Comparison of ENCODE assay signal across 20 cellular contexts in the genomic region with DNA sequence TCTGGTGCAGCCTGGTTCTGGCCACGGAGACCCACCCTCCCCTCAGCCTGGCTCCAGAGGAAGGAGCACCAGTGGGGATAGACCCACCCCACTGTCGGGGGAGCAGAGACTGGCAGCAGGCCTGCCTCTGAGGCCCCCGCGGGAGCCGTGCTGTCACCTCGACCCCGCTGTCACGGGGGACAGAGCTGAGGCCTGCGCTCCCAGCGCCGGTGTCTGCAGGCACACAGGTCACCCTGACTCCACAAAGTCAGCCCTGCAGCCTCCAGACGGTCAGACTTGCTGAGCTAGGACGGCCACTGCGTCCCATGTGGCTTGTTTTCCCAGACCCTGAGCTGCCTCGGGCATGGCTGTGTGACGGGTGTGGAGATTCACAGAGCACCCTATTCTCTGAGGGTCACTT. TPM values are rescaled to one million over a fixed set of nuclear protein-coding genes. Genes with fewer than 3 reads are reported as not detected.
"Had no signal": no experiment of that assay in that cellular context is flagged by ENCODE, and none has a peak within 500 bp of the region (broad histone marks: within the 10 kb centered on the region; RNA-seq: fewer than 3 reads in every experiment).

No MANE protein-coding gene starts in this region.

- H3K4me3 ChIP-seq: spleen, tibial artery had no signal

- DNase-seq: activated CD4-positive, alpha-beta T cell treated with anti-CD3 and anti-CD28 coated beads, Interleukin-2, amount 50 U/mL, for 48 hours; activated CD8-positive, alpha-beta memory T cell treated with anti-CD3 and anti-CD28 coated beads, Interleukin-2, amount 50 U/mL, for 48 hours; activated naive CD4-positive, alpha-beta T cell treated with Interleukin-2 at 50 U/mL for 16 hours; activated naive CD8-positive, alpha-beta T cell treated with anti-CD3 and anti-CD28 coated beads for 36 hours; activated T-cell treated with anti-CD3 and anti-CD28 coated beads, Interleukin-2, amount 50 U/mL, for 4 hours; effector CD4-positive, alpha-beta T cell; erythroblast; glutamatergic neuron; hippocampal formation; kidney glomerular epithelial cell; naive thymus-derived CD4-positive, alpha-beta T cell; posterior cingulate gyrus; spleen; stimulated activated CD4-positive, alpha-beta T cell treated with anti-CD3 and anti-CD28 coated beads, Interleukin-4, amount 100 ng/mL, for 1 hour; stimulated activated naive CD8-positive, alpha-beta T cell treated with anti-CD3 and anti-CD28 coated beads, Interleukin-15, Interleukin-2, amounts not matched to agents 100 U/mL and 50 U/mL, for 24 hours; T-helper 9 cell; tibial artery had no signal

- H3K27me3 ChIP-seq: spleen had no signal

- H3K27ac Mint-ChIP-seq: activated naive CD8-positive, alpha-beta T cell treated with anti-CD3 and anti-CD28 coated beads for 36 hours had no signal

- H3K9me3 ChIP-seq: spleen, tibial artery had no signal

- H3K27ac ChIP-seq: spleen, tibial artery had no signal

- H3K9me3 Mint-ChIP-seq: activated naive CD8-positive, alpha-beta T cell treated with anti-CD3 and anti-CD28 coated beads for 36 hours; activated T-cell treated with anti-CD3 and anti-CD28 coated beads, Interleukin-2, amount 50 U/mL, for 4 hours; neural crest cell; WTC11 had no signal

- H3K4me3 Mint-ChIP-seq: activated naive CD8-positive, alpha-beta T cell treated with anti-CD3 and anti-CD28 coated beads for 36 hours; activated T-cell treated with anti-CD3 and anti-CD28 coated beads, Interleukin-2, amount 50 U/mL, for 4 hours; naive thymus-derived CD4-positive, alpha-beta T cell; neural crest cell; WTC11 had no signal

- H3K36me3 Mint-ChIP-seq: activated naive CD8-positive, alpha-beta T cell treated with anti-CD3 and anti-CD28 coated beads for 36 hours; WTC11 had no signal

- ATAC-seq: activated T-cell treated with anti-CD3 and anti-CD28 coated beads, Interleukin-2, amount 50 U/mL, for 4 hours; naive thymus-derived CD4-positive, alpha-beta T cell; stimulated activated naive CD8-positive, alpha-beta T cell treated with anti-CD3 and anti-CD28 coated beads, Interleukin-15, Interleukin-2, amounts not matched to agents 100 U/mL and 50 U/mL, for 24 hours; WTC11 had no signal

- H3K27me3 Mint-ChIP-seq: activated naive CD8-positive, alpha-beta T cell treated with anti-CD3 and anti-CD28 coated beads for 36 hours; naive thymus-derived CD4-positive, alpha-beta T cell had no signal

- H3K36me3 ChIP-seq: tibial artery had no signal

- H3K4me1 Mint-ChIP-seq: naive thymus-derived CD4-positive, alpha-beta T cell; neural crest cell had no signal

RNA-seq across cellular contexts. Expression of a gene that starts 51.0 kb away (rescaled TPM):
- total RNA-seq: T-helper 1 cell treated with Interleukin-12 subunit alpha and Interleukin-12 subunit beta and Interleukin-4 antibody, amounts not matched to agents 30 ng/mL and 1 ng/mL, for 36 hours had no signal
- polyA plus RNA-seq: naive thymus-derived CD4-positive, alpha-beta T cell had no signal
